25 cellular contexts compared by ENCODE assay signal in genomic region chr18:10419420-10420103, GRCh38. TPM values are rescaled to one million over a fixed set of nuclear protein-coding genes. Genes with fewer than 3 reads are reported as not detected.
DNase-seq lines count a peak whose midpoint lies in the region; ATAC-seq and TF ChIP-seq lines count a peak whose summit lies in the region.
"Had no signal": no experiment of that assay in that cellular context is flagged by ENCODE, and none has a peak within 500 bp of the region (broad histone marks: within the 10 kb centered on the region; RNA-seq: fewer than 3 reads in every experiment).

No MANE protein-coding gene starts in this region.

- H3K9ac ChIP-seq in adipocyte (ENCODE audit: low read length), result no peak overlapping the region

- peaks cover 5% of the 10 kb centered on the region for H3K9me3 ChIP-seq in adipocyte (ENCODE audit: control insufficient read depth, low read length)
- no peaks in the 10 kb centered on the region for H3K9me3 ChIP-seq in tibial artery
- no peaks in the 10 kb centered on the region for H3K9me3 ChIP-seq in thyroid gland
- H3K9me3 ChIP-seq: Caco-2, ovary, right lobe of liver had no signal

- H3K4me3 ChIP-seq in adipocyte (ENCODE audit: low read length) (no peak overlapping the region), tibial artery (no peak overlapping the region), thyroid gland (replicated peaks in 1 of 3) (no peak overlapping the region)
- H3K4me3 ChIP-seq: esophagus muscularis mucosa, hepatocyte, ovary, right lobe of liver, tibial nerve had no signal

- TF ChIP-seq CTCF in tibial artery (IDR thresholded peaks at IDR 0.05) (no peak), thyroid gland (IDR thresholded peaks at IDR 0.05) (no peak)

- peak; percentile 86 for DNase-seq in LHCN-M2 (ENCODE audit: low read depth)
- peak; percentile 42 for DNase-seq in adipocyte (ENCODE audit: low read depth)
- peak; percentile 31 for DNase-seq in fibroblast of peridontal ligament (ENCODE audit: extremely low read depth)
- no peak for DNase-seq in tibial artery
- DNase-seq in thyroid gland, result no peak
- no peak for DNase-seq in activated CD4-positive, alpha-beta T cell treated with anti-CD3 and anti-CD28 coated beads, Interleukin-2, amount 50 U/mL, for 1 hour
- DNase-seq: activated CD4-positive, CD25-positive, alpha-beta regulatory T cell; Caco-2; effector CD8-positive, alpha-beta T cell; islet precursor cell; naive B cell; NCI-H1417 treated with DMSO at 0.1 percent for 48 hours; NCI-H526 treated with DMSO at 0.1 percent for 48 hours; ovary; right lobe of liver; stimulated activated naive B cell treated with anti-CD40 and anti-IgM and Interleukin-4, amounts not matched to agents 10 μg/mL and 1 μg/mL and 100 μg/mL, for 72 hours; T-helper 2 cell had no signal

- H3K36me3 ChIP-seq in adipocyte (ENCODE audit: control insufficient read depth, insufficient read depth, low read length, severe bottlenecking), result no peaks in the 10 kb centered on the region
- H3K36me3 ChIP-seq in tibial artery, result no peaks in the 10 kb centered on the region
- no peaks in the 10 kb centered on the region for H3K36me3 ChIP-seq in thyroid gland
- H3K36me3 ChIP-seq: esophagus muscularis mucosa, ovary, right lobe of liver, tibial nerve had no signal

- H3K27ac ChIP-seq in tibial artery (peak overlapping the region; percentile 52 to 61), thyroid gland (no peak overlapping the region)
- H3K27ac ChIP-seq: esophagus muscularis mucosa, hepatocyte, ovary, right lobe of liver had no signal

- H3K4me1 ChIP-seq in adipocyte (ENCODE audit: control insufficient read depth, insufficient read depth, low read length) (peaks cover 54% of the 10 kb centered on the region), tibial artery (peaks cover 0 to 23% (median 18%) of the 10 kb centered on the region in 4 donors), thyroid gland (no peaks in the 10 kb centered on the region)
- H3K4me1 ChIP-seq: Caco-2, right lobe of liver had no signal

- ATAC-seq in HG02588 (IDR thresholded peaks at IDR 0.05; ENCODE audit: unreplicated experiment), result no peak
- ATAC-seq: right lobe of liver; stimulated activated naive B cell treated with anti-CD40 and anti-IgM and Interleukin-4, amounts not matched to agents 10 μg/mL and 1 μg/mL and 100 μg/mL, for 72 hours had no signal

- no peak for TF ChIP-seq POLR2A in thyroid gland (IDR thresholded peaks at IDR 0.05)

- WGBS in thyroid gland, 2 donors, result 76 to 89% methylated on average over 5 of the region's 5 CpGs

- intact Hi-C loops in tibial artery (cut with DNase I; ENCODE audit: low total_unique reads), result no loop called here
- intact Hi-C loops in thyroid gland (cut with DNase I), result no loop called here

- H3K27me3 ChIP-seq in adipocyte (replicated peaks; ENCODE audit: control insufficient read depth, insufficient read depth, low read length) (no peaks in the 10 kb centered on the region), tibial artery (no peaks in the 10 kb centered on the region), thyroid gland (no peaks in the 10 kb centered on the region)
- H3K27me3 ChIP-seq: hepatocyte, ovary, right lobe of liver, tibial nerve had no signal

RNA-seq across cellular contexts. Expression of gene APCDD1, which starts 34.9 kb away (rescaled TPM):
- 3.1 and 8.2 TPM in 2 replicates for total RNA-seq in LHCN-M2 (2014; rRNA removed)
- 9.4 TPM for polyA plus RNA-seq in LHCN-M2 (2012)
- 10 to 100 TPM in 3 of 4 donors, 1 to 10 TPM in 1; 7.8 to 13.5 (median 11.9) TPM for total RNA-seq in thyroid gland
- total RNA-seq: activated CD8-positive, alpha-beta memory T cell treated with anti-CD3 and anti-CD28 coated beads for 36 hours; activated T-helper 1 cell treated with anti-CD3 and anti-CD28 coated beads, Interleukin-12 subunit alpha, Interleukin-12 subunit beta, Interleukin-2, Interleukin-4 antibody, amounts not matched to agents 30 ng/mL and 10 ng/mL and 1 ng/mL, durations not matched to agents 14 hours and 24 hours and 36 hours; lung microvascular endothelial cell; SK-MEL-5 had no signal

Comparison
In these comparisons a context has a peak if more than half of its experiments do, and no peak if none do; other contexts are left out.
1. DNase-seq: peak in LHCN-M2 (single experiment), adipocyte (single experiment) and fibroblast of peridontal ligament (single experiment); none in tibial artery (0 of 2), thyroid gland (0 of 2) and activated CD4-positive, alpha-beta T cell treated with anti-CD3 and anti-CD28 coated beads, Interleukin-2, amount 50 U/mL, for 1 hour (single experiment).
2. H3K27ac ChIP-seq: peak in tibial artery (2 of 2); none in thyroid gland (0 of 3).